In genomic region chr3:10551821-10552630, GRCh38 we compare ENCODE assay signal across 11 cellular contexts. TPM values are rescaled to one million over a fixed set of nuclear protein-coding genes. Genes with fewer than 3 reads are reported as not detected.
DNase-seq lines count a peak whose midpoint lies in the region; ATAC-seq, FAIRE-seq and TF ChIP-seq lines count a peak whose summit lies in the region.
"Had no signal": no experiment of that assay in that cellular context is flagged by ENCODE, and none has a peak within 500 bp of the region (broad histone marks: within the 10 kb centered on the region; RNA-seq: fewer than 3 reads in every experiment).

No MANE protein-coding gene starts in this region.

- H3K9ac ChIP-seq in mammary epithelial cell (ENCODE audit: insufficient read depth, low read length), result no peak overlapping the region

- no peaks in the 10 kb centered on the region for H3K27me3 ChIP-seq in A673 (replicated peaks; ENCODE audit: insufficient read depth, low read depth, low read length, poor library complexity)
- H3K27me3 ChIP-seq in mammary epithelial cell (ENCODE audit: insufficient read depth, low read length), result no peaks in the 10 kb centered on the region
- no peaks in the 10 kb centered on the region for H3K27me3 ChIP-seq in aorta (ENCODE audit: control insufficient read depth in 1 of 2, insufficient read depth in 2 of 2, low read length in 1 of 2)
- H3K27me3 ChIP-seq: adrenal gland, vagina had no signal

- TF ChIP-seq CTCF in A673 (conservative IDR thresholded peaks at IDR 0.05; ENCODE audit: low read depth, low read length), result no peak
- no peak for TF ChIP-seq CTCF in mammary epithelial cell (conservative IDR thresholded peaks at IDR 0.05 in 1 of 2, IDR thresholded peaks at IDR 0.05 in 1 of 2; ENCODE audit: extremely low read depth in 1 of 2, insufficient read depth in 1 of 2, low read depth in 1 of 2, low read length in 2 of 2)

- H3K27ac ChIP-seq in A673 (ENCODE audit: low read depth, low read length, poor library complexity, severe bottlenecking) (no peak overlapping the region), mammary epithelial cell (ENCODE audit: insufficient read depth, low read depth, low read length) (peak overlapping the region; percentile 0), aorta (ENCODE audit: low read depth in 1 of 2, low read length in 2 of 2) (no peak overlapping the region)
- H3K27ac ChIP-seq: adrenal gland, C4-2B, vagina had no signal

- peak; percentile 44 for ATAC-seq in aorta (ENCODE audit: low FRiP score)

- H3K9me3 ChIP-seq in A673 (ENCODE audit: low read depth, low read length, poor library complexity, severe bottlenecking) (no peaks in the 10 kb centered on the region), mammary epithelial cell (replicated peaks; ENCODE audit: insufficient read depth, low read length) (no peaks in the 10 kb centered on the region), aorta (ENCODE audit: control insufficient read depth, low read length) (no peaks in the 10 kb centered on the region)
- H3K9me3 ChIP-seq: adrenal gland, vagina had no signal

- no peaks in the 10 kb centered on the region for H4K20me1 ChIP-seq in mammary epithelial cell (ENCODE audit: insufficient read depth, low read length)

- FAIRE-seq in HTR-8/SVneo (lab: Jason Lieb, UNC), result peak; percentile 73
- FAIRE-seq in frontal cortex (lab: Jason Lieb, UNC), result no peak

- H3K79me2 ChIP-seq in mammary epithelial cell (ENCODE audit: insufficient read depth, low read length), result no peaks in the 10 kb centered on the region

- dilution Hi-C loops in mammary epithelial cell (cut with HindIII; ENCODE audit: low sequenced_read_pairs), result no loop called here

- H3K36me3 ChIP-seq in A673 (ENCODE audit: insufficient read depth, low read length, poor library complexity, severe bottlenecking), result no peaks in the 10 kb centered on the region
- H3K36me3 ChIP-seq in mammary epithelial cell (ENCODE audit: insufficient read depth, low read length), result no peaks in the 10 kb centered on the region
- no peaks in the 10 kb centered on the region for H3K36me3 ChIP-seq in aorta (ENCODE audit: control insufficient read depth in 1 of 2, insufficient read depth in 2 of 2, low read length in 1 of 2)
- H3K36me3 ChIP-seq: adrenal gland, vagina had no signal

- H3K4me1 ChIP-seq in A673 (ENCODE audit: insufficient read depth, low read length, poor library complexity, severe bottlenecking) (peaks cover 7% of the 10 kb centered on the region), mammary epithelial cell (ENCODE audit: insufficient read depth, low read length) (peaks cover 29% of the 10 kb centered on the region), aorta (ENCODE audit: control insufficient read depth in 1 of 2, insufficient read depth in 2 of 2, low read length in 2 of 2) (no peaks in the 10 kb centered on the region)
- H3K4me1 ChIP-seq: adrenal gland, vagina had no signal

- H3K4me2 ChIP-seq in mammary epithelial cell (ENCODE audit: insufficient read depth, low read depth, low read length), result peak overlapping the region; percentile 60

- WGBS in mammary epithelial cell (ENCODE audit: low coverage, missing lambda C conversion rate), result 10% methylated on average over 15 of the region's 19 CpGs
- 69 to 72% methylated on average over 19 of the region's 19 CpGs for WGBS in aorta, 2 donors

- CTCF ChIA-PET in A673 (lab: Charles Lee) (no interaction called here), mammary epithelial cell (lab: Charles Lee; ENCODE audit: low non-redundant PET) (no interaction called here)

- POLR2A ChIA-PET in A673 (lab: Charles Lee; ENCODE audit: low non-redundant PET), result no interaction called here

- H3K4me3 ChIP-seq in A673 (ENCODE audit: low read depth, low read length, poor library complexity, severe bottlenecking), result no peak overlapping the region
- no peak overlapping the region for H3K4me3 ChIP-seq in mammary epithelial cell (replicated peaks in 1 of 3; ENCODE audit: insufficient read depth in 1 of 3, low read depth in 2 of 3, low read length in 3 of 3)
- H3K4me3 ChIP-seq in aorta (ENCODE audit: low read length in 2 of 2), result no peak overlapping the region
- H3K4me3 ChIP-seq: adrenal gland, vagina had no signal

- in situ Hi-C loops in mammary epithelial cell (cut with MboI; ENCODE audit: low sequenced_read_pairs in 2 of 2), result no loop called here

- BruUV-seq in A673 (replicated peaks; lab: Mats Ljungman, UMichigan) (no TSS peak), mammary epithelial cell (replicated peaks; lab: Mats Ljungman, UMichigan) (no TSS peak)

- intact Hi-C loops in A673 (cut with micrococcal nuclease; ENCODE audit: unreplicated experiment), result no loop called here
- intact Hi-C loops in mammary epithelial cell (cut with micrococcal nuclease), result no loop called here
- intact Hi-C loops in posterior cingulate gyrus (cut with DNase I), result no loop called here
- intact Hi-C loops in aorta (cut with DNase I), result no loop called here

- H2AFZ ChIP-seq in mammary epithelial cell (ENCODE audit: low read depth, low read length), result peak overlapping the region; percentile 32

- DNase-seq in A673 (ENCODE audit: low spot score), result peak; percentile 72
- peak; percentile 77 for DNase-seq in HTR-8/SVneo (ENCODE audit: insufficient read length, low spot score)
- DNase-seq in activated CD4-positive, alpha-beta T cell treated with anti-CD3 and anti-CD28 coated beads for 24 hours (ENCODE audit: low read depth in 2 of 2), result peak; percentile 80 to 84
- peak; percentile 83 for DNase-seq in mammary epithelial cell
- peak in 9 of 10 donors; percentile 30 to 97 (median 83) for DNase-seq in posterior cingulate gyrus
- DNase-seq in aorta, result peak; percentile 75 to 78
- no peak for DNase-seq in frontal cortex (ENCODE audit: low spot score in 2 of 2)
- DNase-seq in cortex of kidney (lab: John Stamatoyannopoulos, UW), result no peak

RNA-seq across cellular contexts. Expression of gene ATP2B2, which starts 46.6 kb away (rescaled TPM):
- total RNA-seq in A673 (2021) (0.17 and 0.35 TPM in 2 replicates), mammary epithelial cell (not detected), aorta (under 1 TPM; 0.29 to 0.30 TPM), frontal cortex (62.8 TPM)
- polyA plus RNA-seq in mammary epithelial cell (not detected), aorta (not detected)
- polyA minus RNA-seq in mammary epithelial cell, result not detected

Comparison
In these comparisons a context has a peak if more than half of its experiments do, and no peak if none do; other contexts are left out.
1. DNase-seq: peak in A673 (single experiment), HTR-8/SVneo (single experiment), activated CD4-positive, alpha-beta T cell treated with anti-CD3 and anti-CD28 coated beads for 24 hours (2 of 2), mammary epithelial cell (single experiment), posterior cingulate gyrus (9 of 10) and aorta (2 of 2); none in frontal cortex (0 of 2) and cortex of kidney (single experiment).
2. RNA of gene ATP2B2, which starts 46.6 kb away (total RNA-seq): 62.8 TPM in frontal cortex (single experiment); 0.29 to 0.30 TPM in aorta, not detected in mammary epithelial cell and 0.17 to 0.35 TPM in A673; every median in the first group is over 10 times any median in the second.